ENCODE assay signal across 20 cellular contexts in genomic region chr5:147248584-147248983, GRCh38. TPM values are rescaled to one million over a fixed set of nuclear protein-coding genes. Genes with fewer than 3 reads are reported as not detected.
"Had no signal": no experiment of that assay in that cellular context is flagged by ENCODE, and none has a peak within 500 bp of the region (broad histone marks: within the 10 kb centered on the region; RNA-seq: fewer than 3 reads in every experiment).

No MANE protein-coding gene starts in this region.

- H3K27ac ChIP-seq: adrenal gland, breast epithelium, SJCRH30 had no signal

- H3K4me3 ChIP-seq: adrenal gland, breast epithelium, SJCRH30 had no signal

- H3K27me3 ChIP-seq: adrenal gland, breast epithelium had no signal

- H3K4me1 ChIP-seq: adrenal gland, breast epithelium, SJCRH30 had no signal

- ATAC-seq: activated CD4-positive, CD25-positive, alpha-beta regulatory T cell treated with anti-CD3 and anti-CD28 coated beads, Interleukin-2, amount 50 U/mL, for 24 hours; activated CD8-positive, alpha-beta T cell treated with anti-CD3 and anti-CD28 coated beads for 36 hours had no signal

- H3K9me3 ChIP-seq: breast epithelium, SJCRH30 had no signal

- H3K36me3 ChIP-seq: adrenal gland, breast epithelium, SJCRH30 had no signal

- DNase-seq: activated CD4-positive, alpha-beta T cell treated with anti-CD3 and anti-CD28 coated beads for 4 hours; activated CD8-positive, alpha-beta memory T cell treated with anti-CD3 and anti-CD28 coated beads, Interleukin-2, amount 50 U/mL, for 48 hours; activated CD8-positive, alpha-beta T cell treated with anti-CD3 and anti-CD28 coated beads for 36 hours; activated naive CD4-positive, alpha-beta T cell treated with anti-CD3 and anti-CD28 coated beads, Interleukin-2, amount 50 U/mL, for 16 hours; activated naive CD8-positive, alpha-beta T cell treated with anti-CD3 and anti-CD28 coated beads, Interleukin-2, amount 10 ng/mL, durations not matched to agents 7 days and 5 days; activated T-cell treated with anti-CD3 and anti-CD28 coated beads, Interleukin-2, amount 50 U/mL, for 1 hour; adrenal gland; anterior cingulate cortex; caudate nucleus; KBM-7; NCI-H1092; NCI-H1694; NCI-H2171; NCI-H2227 treated with DMSO at 0.1 percent for 48 hours; NCI-H510A; NCI-H748 treated with DMSO at 0.1 percent for 48 hours had no signal

RNA-seq across cellular contexts. Expression of gene STK32A, which starts 13.8 kb away (rescaled TPM):
- total RNA-seq: activated CD8-positive, alpha-beta T cell treated with anti-CD3 and anti-CD28 coated beads for 36 hours; activated naive CD8-positive, alpha-beta T cell treated with anti-CD3 and anti-CD28 coated beads, Interleukin-2, amount 10 ng/mL, durations not matched to agents 7 days and 5 days; OCI-LY7 had no signal
